Comparison of ENCODE assay signal across 1 cellular context in the genomic region with DNA sequence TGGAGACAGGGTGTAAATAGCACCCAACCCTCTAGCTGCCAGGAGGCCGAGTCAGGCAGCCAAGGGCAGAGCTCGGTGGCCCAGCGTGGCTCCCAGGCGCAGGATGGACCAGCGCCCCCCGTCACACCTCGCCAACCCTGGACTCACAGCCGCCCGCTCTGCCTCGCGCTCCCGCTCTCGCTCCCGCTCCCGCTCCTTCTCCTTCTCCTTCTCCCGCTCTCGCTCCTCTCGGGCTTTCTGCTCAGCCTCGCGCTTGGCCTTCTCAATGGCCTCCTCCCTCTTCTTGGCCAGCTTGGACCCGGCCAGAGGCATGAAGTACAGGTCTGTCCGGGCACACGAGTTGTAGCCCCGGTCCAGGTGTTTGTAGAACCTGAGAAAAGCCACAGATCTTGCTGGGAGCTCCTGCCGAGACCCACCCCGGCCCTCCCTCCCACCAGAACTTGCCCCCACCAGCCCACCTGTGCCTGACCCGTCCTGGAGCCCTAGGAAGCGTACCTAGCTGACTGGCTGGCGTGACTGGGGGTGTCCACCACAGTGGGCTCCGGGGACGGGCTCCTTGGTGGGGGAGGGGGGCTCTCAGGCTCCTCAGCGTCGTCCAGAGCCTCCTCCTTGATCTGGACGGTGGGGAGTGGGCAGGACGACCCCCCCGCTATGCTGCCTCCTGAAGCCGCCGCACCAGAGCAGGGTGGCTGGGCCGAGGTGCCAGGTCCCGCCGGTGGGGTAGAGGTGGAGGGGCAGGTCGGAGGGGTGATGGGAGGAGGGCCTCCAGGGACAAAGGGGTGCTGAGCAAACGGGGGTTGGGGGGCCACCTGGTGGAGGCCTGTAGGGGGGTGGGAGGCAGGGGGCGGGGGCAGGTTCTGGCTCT.
TF ChIP-seq lines count a peak whose summit lies in the region.

No MANE protein-coding gene starts in this region.

TF ChIP-seq in K562, 482 proteins besides CTCF, POLR2A, EP300 and RAD21:
- TF ChIP-seq ZNF354B (CRISPR knock-in tag; IDR thresholded peaks at IDR 0.05): no peak
- no peak for TF ChIP-seq SPI1 (IDR thresholded peaks at IDR 0.05; ENCODE audit: borderline replicate concordance, low read depth, low read length)
- no peak for TF ChIP-seq HIVEP1 (CRISPR knock-in tag; IDR thresholded peaks at IDR 0.05)
- 0 out of 2 replicates have a peak, but pooled peaks have one; percentile 38 for TF ChIP-seq POLR2G (IDR thresholded peaks at IDR 0.05; ENCODE audit: low read depth, low read length)
- TF ChIP-seq ZKSCAN1 (IDR thresholded peaks at IDR 0.05; ENCODE audit: low read depth, low read length): no peak
- TF ChIP-seq CHD2 (IDR thresholded peaks at IDR 0.05; ENCODE audit: low read depth, low read length): no peak
- TF ChIP-seq, protein P1, sequence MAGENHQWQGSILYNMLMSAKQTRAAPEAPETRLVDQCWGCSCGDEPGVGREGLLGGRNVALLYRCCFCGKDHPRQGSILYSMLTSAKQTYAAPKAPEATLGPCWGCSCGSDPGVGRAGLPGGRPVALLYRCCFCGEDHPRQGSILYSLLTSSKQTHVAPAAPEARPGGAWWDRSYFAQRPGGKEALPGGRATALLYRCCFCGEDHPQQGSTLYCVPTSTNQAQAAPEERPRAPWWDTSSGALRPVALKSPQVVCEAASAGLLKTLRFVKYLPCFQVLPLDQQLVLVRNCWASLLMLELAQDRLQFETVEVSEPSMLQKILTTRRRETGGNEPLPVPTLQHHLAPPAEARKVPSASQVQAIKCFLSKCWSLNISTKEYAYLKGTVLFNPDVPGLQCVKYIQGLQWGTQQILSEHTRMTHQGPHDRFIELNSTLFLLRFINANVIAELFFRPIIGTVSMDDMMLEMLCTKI (IDR thresholded peaks at IDR 0.05; ENCODE audit: partially characterized antibody): no peak
- no peak for TF ChIP-seq FOXK1 (CRISPR knock-in tag; IDR thresholded peaks at IDR 0.05; ENCODE audit: borderline replicate concordance)
- TF ChIP-seq, protein P2, sequence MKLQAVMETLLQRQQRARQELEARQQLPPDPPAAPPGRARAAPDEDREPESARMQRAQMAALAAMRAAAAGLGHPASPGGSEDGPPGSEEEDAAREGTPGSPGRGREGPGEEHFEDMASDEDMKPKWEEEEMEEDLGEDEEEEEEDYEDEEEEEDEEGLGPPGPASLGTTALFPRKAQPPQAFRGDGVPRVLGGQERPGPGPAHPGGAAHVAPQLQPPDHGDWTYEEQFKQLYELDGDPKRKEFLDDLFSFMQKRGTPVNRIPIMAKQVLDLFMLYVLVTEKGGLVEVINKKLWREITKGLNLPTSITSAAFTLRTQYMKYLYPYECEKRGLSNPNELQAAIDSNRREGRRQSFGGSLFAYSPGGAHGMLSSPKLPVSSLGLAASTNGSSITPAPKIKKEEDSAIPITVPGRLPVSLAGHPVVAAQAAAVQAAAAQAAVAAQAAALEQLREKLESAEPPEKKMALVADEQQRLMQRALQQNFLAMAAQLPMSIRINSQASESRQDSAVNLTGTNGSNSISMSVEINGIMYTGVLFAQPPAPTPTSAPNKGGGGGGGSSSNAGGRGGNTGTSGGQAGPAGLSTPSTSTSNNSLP (IDR thresholded peaks at IDR 0.05; ENCODE audit: borderline replicate concordance, low read depth, low read length): no peak
- TF ChIP-seq RBM22 (IDR thresholded peaks at IDR 0.05; ENCODE audit: low read depth, low read length, poor library complexity, severe bottlenecking): peak; percentile 87
- no peak for TF ChIP-seq SAP30 (IDR thresholded peaks at IDR 0.05; ENCODE audit: borderline replicate concordance, insufficient read depth, low read depth, low read length, poor library complexity, severe bottlenecking)
- no peak for TF ChIP-seq MAZ (CRISPR knock-in tag; conservative IDR thresholded peaks at IDR 0.05 in 1 of 2, IDR thresholded peaks at IDR 0.05 in 1 of 2)
- TF ChIP-seq HMG20A (CRISPR knock-in tag; conservative IDR thresholded peaks at IDR 0.05): no peak
- no peak for TF ChIP-seq CHD4 (IDR thresholded peaks at IDR 0.05; ENCODE audit: insufficient read depth, insufficient replicate concordance, low read depth, low read length, poor library complexity, severe bottlenecking)
- no peak for TF ChIP-seq EHMT2 (IDR thresholded peaks at IDR 0.05)
